8 cellular contexts compared by ENCODE assay signal in the genomic region with DNA sequence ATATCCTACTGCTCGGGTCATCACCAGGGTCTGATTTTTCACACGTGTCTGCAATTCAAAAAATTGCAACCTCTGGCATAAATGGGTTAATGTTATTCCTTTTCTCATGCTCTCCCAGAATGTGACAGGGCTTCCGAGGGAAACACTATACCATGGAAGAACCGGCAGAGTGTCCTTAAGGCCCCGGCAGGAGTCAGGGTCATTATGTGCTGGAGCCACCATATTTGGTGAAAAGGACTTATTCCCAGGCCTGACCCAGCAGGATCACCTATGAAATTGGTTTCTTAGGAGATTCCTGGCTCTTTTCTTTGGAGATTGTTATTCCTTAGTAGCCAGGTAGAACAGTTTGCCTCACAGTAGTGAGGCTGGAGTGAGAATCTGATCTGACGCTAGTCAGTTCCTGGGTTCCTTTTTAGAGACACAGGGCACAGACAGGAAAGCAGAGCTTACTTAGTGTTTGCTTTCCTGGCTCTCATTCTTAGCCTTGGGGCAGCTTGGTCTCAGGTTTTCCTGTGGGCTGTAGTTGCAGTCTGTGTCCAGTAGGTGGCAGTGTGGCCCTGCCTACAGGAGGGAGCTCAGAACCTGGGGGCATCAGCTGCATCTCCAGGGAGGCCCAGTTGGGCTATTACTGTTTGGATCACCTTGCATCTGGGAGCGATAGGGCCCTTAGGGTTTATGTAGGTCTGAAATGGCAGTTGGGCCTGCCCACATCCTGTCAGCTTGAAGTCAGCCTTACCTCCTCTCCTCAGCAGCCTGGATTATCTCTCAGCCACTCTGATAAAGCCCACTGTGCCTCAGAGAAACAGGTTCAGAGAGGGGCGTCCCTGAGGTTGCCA. TPM values are rescaled to one million over a fixed set of nuclear protein-coding genes. Genes with fewer than 3 reads are reported as not detected.
DNase-seq lines count a peak whose midpoint lies in the region; ATAC-seq and TF ChIP-seq lines count a peak whose summit lies in the region.

No MANE protein-coding gene starts in this region.

- no peaks in the 10 kb centered on the region for H3K27me3 Mint-ChIP-seq in naive thymus-derived CD8-positive, alpha-beta T cell

- DNase-seq in COLO829 (ENCODE audit: low spot score) = peak; percentile 70
- DNase-seq in HT1080 (ENCODE audit: low read depth) = peak; percentile 76
- DNase-seq in activated CD8-positive, alpha-beta memory T cell treated with anti-CD3 and anti-CD28 coated beads, Interleukin-2, amount 50 U/mL, for 48 hours = peak; percentile 84
- DNase-seq in epithelial cell of prostate (ENCODE audit: low read depth, low spot score) = no peak
- peak; percentile 55 to 86 (median 75) for DNase-seq in naive thymus-derived CD8-positive, alpha-beta T cell
- DNase-seq in stimulated activated naive CD8-positive, alpha-beta T cell treated with anti-CD3 and anti-CD28 coated beads, Interleukin-15, Interleukin-2, amounts not matched to agents 100 U/mL and 50 U/mL, for 24 hours = peak; percentile 71
- no peak for DNase-seq in cortex of kidney (lab: John Stamatoyannopoulos, UW)

- H2AFZ ChIP-seq in OCI-LY1 (ENCODE audit: low read length) = no peak overlapping the region

- H3K4me2 ChIP-seq in OCI-LY1 (ENCODE audit: low read length) = no peak overlapping the region

- peak overlapping the region in 3 of 10 donors; percentile 56 to 61 (median 57) for H3K27ac Mint-ChIP-seq in naive thymus-derived CD8-positive, alpha-beta T cell

- POLR2A ChIA-PET in naive thymus-derived CD8-positive, alpha-beta T cell (lab: Charles Lee) = interaction anchor here (0.6 to 1.6 kb wide), 5 partner anchors 9 to 51 kb away, joined by 3 to 5 read pairs (median 3); partner anchors contain the start of genes C19orf73 and PPFIA3

- H3K9me3 Mint-ChIP-seq in naive thymus-derived CD8-positive, alpha-beta T cell = no peaks in the 10 kb centered on the region

- no peaks in the 10 kb centered on the region for H3K9me2 ChIP-seq in OCI-LY1 (ENCODE audit: low read depth, low read length)

- no peaks in the 10 kb centered on the region for H4K20me1 ChIP-seq in OCI-LY1 (ENCODE audit: insufficient read depth, low read length)

- H3K79me2 ChIP-seq in OCI-LY1 (ENCODE audit: insufficient read depth, low read length) = no peaks in the 10 kb centered on the region

- H3K27ac ChIP-seq in OCI-LY1 (ENCODE audit: low read depth, low read length, poor library complexity, severe bottlenecking) = no peak overlapping the region
- peak overlapping the region; percentile 58 for H3K27ac ChIP-seq in epithelial cell of prostate

- peaks cover 93% of the 10 kb centered on the region for H3K36me3 ChIP-seq in OCI-LY1 (ENCODE audit: insufficient read depth, low read length)

- H3K27me3 ChIP-seq in OCI-LY1 (ENCODE audit: insufficient read depth, low read length) = no peaks in the 10 kb centered on the region

- TF ChIP-seq CTCF in OCI-LY1 (IDR thresholded peaks at IDR 0.05; ENCODE audit: low read length) = peak; percentile 98

- H3K4me3 ChIP-seq in OCI-LY1 (ENCODE audit: low read depth, low read length, poor library complexity, severe bottlenecking) = no peak overlapping the region

- peaks cover 5 to 24% (median 15%) of the 10 kb centered on the region in 4 donors for H3K4me1 Mint-ChIP-seq in naive thymus-derived CD8-positive, alpha-beta T cell

- no peak overlapping the region for H3K9ac ChIP-seq in OCI-LY1 (ENCODE audit: low read length)

- H3F3A ChIP-seq in OCI-LY1 (ENCODE audit: insufficient read depth, low read length) = peaks cover 3% of the 10 kb centered on the region

- no peaks in the 10 kb centered on the region for H3K9me3 ChIP-seq in OCI-LY1 (ENCODE audit: low read length)

- no peak overlapping the region for H3K4me3 Mint-ChIP-seq in naive thymus-derived CD8-positive, alpha-beta T cell

- peak; percentile 89 for ATAC-seq in naive thymus-derived CD8-positive, alpha-beta T cell
- ATAC-seq in stimulated activated naive CD8-positive, alpha-beta T cell treated with anti-CD3 and anti-CD28 coated beads, Interleukin-15, Interleukin-2, amounts not matched to agents 100 U/mL and 50 U/mL, for 24 hours = peak; percentile 80

- no peaks in the 10 kb centered on the region for H3K4me1 ChIP-seq in OCI-LY1 (ENCODE audit: insufficient read depth, low read length, severe bottlenecking)

- peaks cover 0 to 90% (median 9%) of the 10 kb centered on the region in 3 donors for H3K36me3 Mint-ChIP-seq in naive thymus-derived CD8-positive, alpha-beta T cell

RNA-seq across cellular contexts. Expression of gene SNRNP70, which starts 12.4 kb away (rescaled TPM):
- total RNA-seq in HT1080 (2014; rRNA removed; shearing (Covaris generic)) = 265 and 348 TPM in 2 replicates
- polyA plus RNA-seq in HT1080 (2015; cell fraction: cytosol; rRNA removed) = 186 and 187 TPM in 2 replicates
- 423 and 454 TPM in 2 replicates for polyA plus RNA-seq in HT1080 (2015; cell fraction: nucleus; rRNA removed)
- total RNA-seq in naive thymus-derived CD8-positive, alpha-beta T cell = 100 to 1,000 TPM; 706 to 741 TPM
- polyA plus RNA-seq in naive thymus-derived CD8-positive, alpha-beta T cell = 10 to 100 TPM; 42.3 to 63.4 (median 50.2) TPM

RNA-seq across cellular contexts. Expression of gene LIN7B, which starts 16.5 kb away (rescaled TPM):
- total RNA-seq in HT1080 (2014; rRNA removed; shearing (Covaris generic)) = 2.6 and 3.2 TPM in 2 replicates
- polyA plus RNA-seq in HT1080 (2015; cell fraction: cytosol; rRNA removed) = 3.9 and 5.2 TPM in 2 replicates
- 3.6 and 4.3 TPM in 2 replicates for polyA plus RNA-seq in HT1080 (2015; cell fraction: nucleus; rRNA removed)
- total RNA-seq in naive thymus-derived CD8-positive, alpha-beta T cell = 10 to 100 TPM; 15.7 to 16.2 TPM
- polyA plus RNA-seq in naive thymus-derived CD8-positive, alpha-beta T cell = 1 to 10 TPM; 5.5 to 9.2 (median 5.6) TPM

RNA-seq across cellular contexts. Expression of gene C19orf73, which starts 21.3 kb away (rescaled TPM):
- 1.6 and 2.1 TPM in 2 replicates for total RNA-seq in HT1080 (2014; rRNA removed; shearing (Covaris generic))
- 2.4 and 3.2 TPM in 2 replicates for polyA plus RNA-seq in HT1080 (2015; cell fraction: cytosol; rRNA removed)
- 2.0 and 5.0 TPM in 2 replicates for polyA plus RNA-seq in HT1080 (2015; cell fraction: nucleus; rRNA removed)
- total RNA-seq in naive thymus-derived CD8-positive, alpha-beta T cell = 1 to 10 TPM; 1.6 TPM
- 1 to 10 TPM; 3.0 to 7.0 (median 5.7) TPM for polyA plus RNA-seq in naive thymus-derived CD8-positive, alpha-beta T cell

RNA-seq across cellular contexts. Expression of gene PPFIA3, which starts 21.7 kb away (rescaled TPM):
- total RNA-seq in HT1080 (2014; rRNA removed; shearing (Covaris generic)) = 5.0 and 9.3 TPM in 2 replicates
- 3.7 and 6.9 TPM in 2 replicates for polyA plus RNA-seq in HT1080 (2015; cell fraction: cytosol; rRNA removed)
- polyA plus RNA-seq in HT1080 (2015; cell fraction: nucleus; rRNA removed) = 7.1 and 9.7 TPM in 2 replicates
- total RNA-seq in naive thymus-derived CD8-positive, alpha-beta T cell = 1 to 10 TPM; 3.6 to 4.7 TPM
- polyA plus RNA-seq in naive thymus-derived CD8-positive, alpha-beta T cell = under 1 TPM in 2 of 3 donors, not detected in 1; 0.20 to 0.58 TPM

RNA-seq across cellular contexts. Expression of gene KCNA7, which starts 25.2 kb away (rescaled TPM):
- total RNA-seq in HT1080 (2014; rRNA removed; shearing (Covaris generic)) = not detected in 2 replicates
- not detected in 2 replicates for polyA plus RNA-seq in HT1080 (2015; cell fraction: cytosol; rRNA removed)
- polyA plus RNA-seq in HT1080 (2015; cell fraction: nucleus; rRNA removed) = not detected in 2 replicates
- not detected for total RNA-seq in naive thymus-derived CD8-positive, alpha-beta T cell
- polyA plus RNA-seq in naive thymus-derived CD8-positive, alpha-beta T cell = not detected

Comparison
In these comparisons a context has a peak if more than half of its experiments do, and no peak if none do; other contexts are left out.
1. DNase-seq: peak in COLO829 (single experiment), HT1080 (single experiment), activated CD8-positive, alpha-beta memory T cell treated with anti-CD3 and anti-CD28 coated beads, Interleukin-2, amount 50 U/mL, for 48 hours (single experiment), naive thymus-derived CD8-positive, alpha-beta T cell (10 of 10) and stimulated activated naive CD8-positive, alpha-beta T cell treated with anti-CD3 and anti-CD28 coated beads, Interleukin-15, Interleukin-2, amounts not matched to agents 100 U/mL and 50 U/mL, for 24 hours (single experiment); none in epithelial cell of prostate (single experiment) and cortex of kidney (single experiment).